24 cellular contexts compared by ENCODE assay signal in genomic region chr4:32790803-32791202, GRCh38.
"Had no signal": no experiment of that assay in that cellular context is flagged by ENCODE, and none has a peak within 500 bp of the region (broad histone marks: within the 10 kb centered on the region; RNA-seq: fewer than 3 reads in every experiment).

No MANE protein-coding gene starts in this region.

- H3K27me3 ChIP-seq: Peyer's patch had no signal

- H3K4me3 ChIP-seq: Peyer's patch, SK-N-MC had no signal

- H3K27ac ChIP-seq: Peyer's patch, SK-N-MC had no signal

- H3K36me3 ChIP-seq: Peyer's patch had no signal

- H3K9me3 ChIP-seq: Peyer's patch had no signal

- DNase-seq: activated CD4-positive, alpha-beta T cell treated with anti-CD3 and anti-CD28 coated beads, Interleukin-2, amount 10 ng/mL, durations not matched to agents 24 days and 14 days; activated CD4-positive, alpha-beta T cell treated with anti-CD3 and anti-CD28 coated beads, Interleukin-2, amount 50 U/mL, for 4 hours; activated CD8-positive, alpha-beta T cell treated with anti-CD3 and anti-CD28 coated beads, Interleukin-2, amount 10 ng/mL, durations not matched to agents 7 days and 5 days; activated gamma-delta T cell; activated naive CD4-positive, alpha-beta T cell treated with anti-CD3 and anti-CD28 coated beads for 36 hours; activated naive CD8-positive, alpha-beta T cell treated with anti-CD3 and anti-CD28 coated beads, Interleukin-2, amount 50 U/mL, for 24 hours; activated T-cell treated with anti-CD3 and anti-CD28 coated beads, Interleukin-2, amount 50 U/mL, for 24 hours; anterior cingulate cortex; caudate nucleus; cerebellar nuclear complex; NCI-H1105; NCI-H1417 treated with DMSO at 0.1 percent for 48 hours; NCI-H187 treated with DMSO at 0.1 percent for 48 hours; NCI-H2171 treated with DMSO at 0.1 percent for 48 hours; NCI-H2227 treated with DMSO at 0.1 percent for 48 hours; NCI-H526; NCI-H748 treated with DMSO at 0.1 percent for 48 hours; NK-92 treated with Interleukin-12 subunit alpha and Interleukin-12 subunit beta, amount 100 ng/mL, for 24 hours; PC-3; Peyer's patch; RPMI8226; SIG-M5; T1000 had no signal

- H3K4me1 ChIP-seq: Peyer's patch had no signal
